ENCODE assay signal across 17 cellular contexts in genomic region chr1:102045752-102046151, GRCh38. TPM values are rescaled to one million over a fixed set of nuclear protein-coding genes. Genes with fewer than 3 reads are reported as not detected.
A peak's percentile ranks its signal among the peaks of the same experiment; 100 is the strongest.
DNase-seq lines count a peak whose midpoint lies in the region; ATAC-seq and TF ChIP-seq lines count a peak whose summit lies in the region.
"Had no signal": no experiment of that assay in that cellular context is flagged by ENCODE, and none has a peak within 500 bp of the region (broad histone marks: within the 10 kb centered on the region; RNA-seq: fewer than 3 reads in every experiment).

No MANE protein-coding gene starts in this region.

- H3K9me3 Mint-ChIP-seq in MCF 10A (ENCODE audit: unreplicated experiment) = no peaks in the 10 kb centered on the region

- H3K4me3 Mint-ChIP-seq in MCF 10A (ENCODE audit: unreplicated experiment) = no peak overlapping the region
- H3K4me3 Mint-ChIP-seq: HFFc6 had no signal

- CTCF ChIA-PET in MCF 10A (lab: Yijun Ruan, JAX) = no interaction called here

- DNase-seq in MCF 10A (ENCODE audit: unreplicated experiment) = peak; percentile 61
- DNase-seq in breast epithelium (ENCODE audit: low spot score in 2 of 2) = no peak
- peak in 3 of 4 donors; percentile 14 to 32 (median 19) for DNase-seq in body of pancreas
- peak; percentile 35 for DNase-seq in lung (ENCODE audit: low spot score)
- DNase-seq in upper lobe of right lung = no peak
- DNase-seq in MG63 = no peak
- no peak for DNase-seq in CD1c-positive myeloid dendritic cell (ENCODE audit: extremely low spot score)
- no peak for DNase-seq in AG20443 (ENCODE audit: low spot score)
- DNase-seq: HFFc6, NCI-H1417 treated with DMSO at 0.1 percent for 48 hours, NCI-H1930, NCI-H2171 treated with DMSO at 0.1 percent for 48 hours, NCI-H510A treated with DMSO at 0.1 percent for 48 hours, SHP77 treated with DMSO at 0.1 percent for 48 hours had no signal

- POLR2A ChIA-PET in MCF 10A (lab: Yijun Ruan, JAX) = no interaction called here

- no peaks in the 10 kb centered on the region for H3K4me1 ChIP-seq in breast epithelium
- H3K4me1 ChIP-seq in body of pancreas = no peaks in the 10 kb centered on the region
- H3K4me1 ChIP-seq in lung (ENCODE audit: control insufficient read depth in 2 of 2, insufficient read depth in 2 of 2, low read length in 2 of 2) = no peaks in the 10 kb centered on the region
- H3K4me1 ChIP-seq in upper lobe of right lung = no peaks in the 10 kb centered on the region
- H3K4me1 ChIP-seq: Peyer's patch had no signal

- H3K36me3 ChIP-seq in breast epithelium (no peaks in the 10 kb centered on the region), body of pancreas (replicated peaks in 1 of 2; ENCODE audit: insufficient read depth in 1 of 2, low read depth in 2 of 2) (no peaks in the 10 kb centered on the region), lung (ENCODE audit: control insufficient read depth in 2 of 2, insufficient read depth in 2 of 2, low read length in 2 of 2) (no peaks in the 10 kb centered on the region), upper lobe of right lung (no peaks in the 10 kb centered on the region), MG63 (no peaks in the 10 kb centered on the region)
- H3K36me3 ChIP-seq: BLaER1 treated with 17β-estradiol and CSF1 and Interleukin-3, amounts not matched to agents 10 nM and 100 nM; Peyer's patch had no signal

- WGBS in body of pancreas, 2 donors = 41 to 44% methylated on average over 2 of the region's 2 CpGs
- WGBS in lung, 2 donors = 71 to 77% methylated on average over 2 of the region's 2 CpGs

- TF ChIP-seq POLR2A in breast epithelium (IDR thresholded peaks at IDR 0.05) (no peak), body of pancreas (IDR thresholded peaks at IDR 0.05) (no peak)

- no peak overlapping the region for H3K27ac ChIP-seq in breast epithelium
- no peak overlapping the region for H3K27ac ChIP-seq in body of pancreas
- H3K27ac ChIP-seq in lung (ENCODE audit: low read depth in 1 of 2, low read length in 1 of 2) = no peak overlapping the region
- H3K27ac ChIP-seq in upper lobe of right lung = no peak overlapping the region
- H3K27ac ChIP-seq: BLaER1 treated with 17β-estradiol and CSF1 and Interleukin-3, amounts not matched to agents 10 nM and 100 nM had no signal

- BruUV-seq in MCF 10A (replicated peaks; lab: Mats Ljungman, UMichigan) = no TSS peak

- TF ChIP-seq CTCF in MCF 10A (IDR thresholded peaks at IDR 0.05; ENCODE audit: unreplicated experiment) = no peak
- no peak for TF ChIP-seq CTCF in breast epithelium (IDR thresholded peaks at IDR 0.05)
- TF ChIP-seq CTCF in body of pancreas (IDR thresholded peaks at IDR 0.05) = no peak
- no peak for TF ChIP-seq CTCF in lung (IDR thresholded peaks at IDR 0.05; ENCODE audit: control extremely low read depth, extremely low read depth)
- no peak for TF ChIP-seq CTCF in upper lobe of right lung (IDR thresholded peaks at IDR 0.05)

- peaks cover 7% of the 10 kb centered on the region for H3K36me3 Mint-ChIP-seq in MCF 10A (ENCODE audit: insufficient read depth, unreplicated experiment)

- H3K27me3 Mint-ChIP-seq in MCF 10A (ENCODE audit: insufficient read depth, unreplicated experiment) = peaks cover 26% of the 10 kb centered on the region

- no peaks in the 10 kb centered on the region for H3K27me3 ChIP-seq in breast epithelium
- no peaks in the 10 kb centered on the region for H3K27me3 ChIP-seq in body of pancreas
- H3K27me3 ChIP-seq in lung (ENCODE audit: control insufficient read depth, insufficient read depth) = no peaks in the 10 kb centered on the region
- no peaks in the 10 kb centered on the region for H3K27me3 ChIP-seq in upper lobe of right lung
- H3K27me3 ChIP-seq in MG63 = no peaks in the 10 kb centered on the region
- H3K27me3 ChIP-seq: BLaER1 treated with 17β-estradiol and CSF1 and Interleukin-3, amounts not matched to agents 10 nM and 100 nM; Peyer's patch had no signal

- H3K9me3 ChIP-seq in breast epithelium (no peaks in the 10 kb centered on the region), body of pancreas (no peaks in the 10 kb centered on the region), lung (ENCODE audit: control insufficient read depth in 2 of 2, insufficient read depth in 1 of 2, low read length in 1 of 2) (no peaks in the 10 kb centered on the region), upper lobe of right lung (no peaks in the 10 kb centered on the region), MG63 (no peaks in the 10 kb centered on the region)
- H3K9me3 ChIP-seq: BLaER1 treated with 17β-estradiol and CSF1 and Interleukin-3, amounts not matched to agents 10 nM and 100 nM; Peyer's patch had no signal

- no peaks in the 10 kb centered on the region for H3K4me1 Mint-ChIP-seq in MCF 10A (ENCODE audit: insufficient read depth, unreplicated experiment)

- no peak overlapping the region for H3K27ac Mint-ChIP-seq in MCF 10A (ENCODE audit: low read depth, unreplicated experiment)
- H3K27ac Mint-ChIP-seq: HFFc6 had no signal

- ATAC-seq in body of pancreas (peak; percentile 33), lung (ENCODE audit: insufficient read depth, low FRiP score) (peak; percentile 50), upper lobe of right lung (peak; percentile 71)

- H3K4me3 ChIP-seq in breast epithelium (no peak overlapping the region), body of pancreas (no peak overlapping the region), lung (no peak overlapping the region), upper lobe of right lung (no peak overlapping the region), MG63 (no peak overlapping the region)
- H3K4me3 ChIP-seq: BLaER1 treated with 17β-estradiol and CSF1 and Interleukin-3, amounts not matched to agents 10 nM and 100 nM; Peyer's patch had no signal

- intact Hi-C loops in MCF 10A (cut with micrococcal nuclease) (no loop called here), breast epithelium (cut with DNase I; ENCODE audit: low total_unique reads) (no loop called here), body of pancreas (cut with DNase I) (no loop called here), upper lobe of right lung (cut with DNase I) (no loop called here)

RNA-seq across cellular contexts. Expression of gene OLFM3, which starts 49.0 kb away (rescaled TPM):
- total RNA-seq in MCF 10A (2022) = not detected in 2 replicates
- total RNA-seq in breast epithelium = not detected
- total RNA-seq in body of pancreas = not detected
- 1 to 10 TPM in 1 of 2 donors, not detected in 1; 8.1 TPM for total RNA-seq in lung
- polyA plus RNA-seq in lung = not detected
- not detected for total RNA-seq in upper lobe of right lung
- not detected in 2 replicates for total RNA-seq in MG63 (2014; rRNA removed; shearing (Covaris generic); ENCODE audit: low replicate concordance)
- total RNA-seq: A172, HFFc6 had no signal

Comparison
In these comparisons a context has a peak if more than half of its experiments do, and no peak if none do; other contexts are left out.
1. DNase-seq: peak in MCF 10A (single experiment), body of pancreas (3 of 4) and lung (single experiment); none in breast epithelium (0 of 2), upper lobe of right lung (single experiment), MG63 (single experiment), CD1c-positive myeloid dendritic cell (single experiment) and AG20443 (single experiment).
2. Peak in every context shown above with its lines, with median percentiles within 50 percentile points of each other: ATAC-seq.